Comparison of ENCODE assay signal across 35 cellular contexts in the genomic region with DNA sequence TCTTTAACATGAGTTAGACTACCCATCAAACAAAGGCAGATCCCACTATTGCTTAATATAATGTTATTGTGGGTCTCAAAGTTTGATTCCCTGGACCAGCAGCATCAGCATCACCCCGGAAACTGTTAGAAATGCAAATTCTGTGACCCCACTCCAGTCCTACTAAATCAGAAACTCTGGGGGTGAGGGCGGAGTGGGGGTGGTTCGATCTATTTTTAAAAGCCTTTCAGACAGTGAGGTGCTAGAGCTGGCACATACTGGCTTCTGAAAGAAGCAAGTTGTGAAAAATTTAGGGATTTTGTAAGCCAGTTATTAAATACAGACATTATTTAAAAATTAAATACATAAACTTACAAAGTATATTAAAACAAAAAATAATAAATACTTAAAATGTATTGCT.
"Had no signal": no experiment of that assay in that cellular context is flagged by ENCODE, and none has a peak within 500 bp of the region (broad histone marks: within the 10 kb centered on the region; RNA-seq: fewer than 3 reads in every experiment).

No MANE protein-coding gene starts in this region.

- H3K27me3 ChIP-seq: adrenal gland, ascending aorta, brain microvascular endothelial cell, cardiac muscle cell had no signal

- H3K27ac ChIP-seq: adrenal gland, ascending aorta, body of pancreas, brain microvascular endothelial cell, cardiac muscle cell had no signal

- H3K27me3 Mint-ChIP-seq: activated naive CD4-positive, alpha-beta T cell treated with anti-CD3 and anti-CD28 coated beads, Interleukin-2, amount 10 ng/mL, durations not matched to agents 7 days and 5 days; activated naive CD4-positive, alpha-beta T cell treated with anti-CD3 and anti-CD28 coated beads, Interleukin-2, amount 50 U/mL, for 24 hours; activated naive CD8-positive, alpha-beta T cell; activated naive CD8-positive, alpha-beta T cell treated with anti-CD3 and anti-CD28 coated beads for 36 hours; activated naive CD8-positive, alpha-beta T cell treated with anti-CD3 and anti-CD28 coated beads, Interleukin-2, amount 10 ng/mL, durations not matched to agents 7 days and 5 days; activated naive CD8-positive, alpha-beta T cell treated with anti-CD3 and anti-CD28 coated beads, Interleukin-2, amount 50 U/mL, for 24 hours; activated T-cell treated with anti-CD3 and anti-CD28 coated beads, Interleukin-2, amount 50 U/mL, for 24 hours; activated T-helper 17 cell treated with anti-CD3 and anti-CD28 coated beads, Interleukin-2, amount 50 U/mL, for 72 hours; central memory CD8-positive, alpha-beta T cell had no signal

- H3K36me3 ChIP-seq: adrenal gland, ascending aorta, brain microvascular endothelial cell, cardiac muscle cell had no signal

- H3K36me3 Mint-ChIP-seq: activated naive CD4-positive, alpha-beta T cell treated with anti-CD3 and anti-CD28 coated beads, Interleukin-2, amount 10 ng/mL, durations not matched to agents 7 days and 5 days; activated naive CD4-positive, alpha-beta T cell treated with anti-CD3 and anti-CD28 coated beads, Interleukin-2, amount 50 U/mL, for 24 hours; activated naive CD8-positive, alpha-beta T cell; activated naive CD8-positive, alpha-beta T cell treated with anti-CD3 and anti-CD28 coated beads for 36 hours; activated naive CD8-positive, alpha-beta T cell treated with anti-CD3 and anti-CD28 coated beads, Interleukin-2, amount 10 ng/mL, durations not matched to agents 7 days and 5 days had no signal

- H3K9me3 ChIP-seq: adrenal gland, ascending aorta, body of pancreas had no signal

- ATAC-seq: activated naive CD4-positive, alpha-beta T cell treated with anti-CD3 and anti-CD28 coated beads, Interleukin-2, amount 50 U/mL, for 72 hours; activated naive CD8-positive, alpha-beta T cell treated with anti-CD3 and anti-CD28 coated beads, Interleukin-2, amount 50 U/mL, for 24 hours; activated T-cell treated with anti-CD3 and anti-CD28 coated beads, Interleukin-2, amount 50 U/mL, for 4 hours; activated T-cell treated with anti-CD3 and anti-CD28 coated beads, Interleukin-2, amount 50 U/mL, for 72 hours; activated T-helper 17 cell treated with anti-CD3 and anti-CD28 coated beads, Interleukin-2, amount 50 U/mL, for 72 hours; body of pancreas had no signal

- DNase-seq: activated effector memory CD4-positive, alpha-beta T cell treated with anti-CD3 and anti-CD28 coated beads, Interleukin-2, amount 50 U/mL, for 16 hours; activated effector memory CD4-positive, alpha-beta T cell treated with Interleukin-2 at 50 U/mL for 16 hours; activated gamma-delta T cell; activated gamma-delta T cell treated with Interleukin-2 at 50 U/mL for 16 hours; activated naive CD4-positive, alpha-beta T cell; activated naive CD4-positive, alpha-beta T cell treated with anti-CD3 and anti-CD28 coated beads for 36 hours; activated naive CD4-positive, alpha-beta T cell treated with anti-CD3 and anti-CD28 coated beads, Interleukin-2, amount 10 ng/mL, durations not matched to agents 7 days and 5 days; activated naive CD4-positive, alpha-beta T cell treated with Interleukin-2 at 50 U/mL for 16 hours; activated naive CD8-positive, alpha-beta T cell treated with anti-CD3 and anti-CD28 coated beads for 36 hours; activated naive CD8-positive, alpha-beta T cell treated with anti-CD3 and anti-CD28 coated beads, Interleukin-2, amount 10 ng/mL, durations not matched to agents 7 days and 5 days; activated naive CD8-positive, alpha-beta T cell treated with anti-CD3 and anti-CD28 coated beads, Interleukin-2, amount 50 U/mL, for 24 hours; activated T-cell treated with anti-CD3 and anti-CD28 coated beads for 4 hours; activated T-cell treated with anti-CD3 and anti-CD28 coated beads, Interleukin-2, amount 50 U/mL, for 1 hour; activated T-cell treated with anti-CD3 and anti-CD28 coated beads, Interleukin-2, amount 50 U/mL, for 24 hours; activated T-cell treated with anti-CD3 and anti-CD28 coated beads, Interleukin-2, amount 50 U/mL, for 4 hours; activated T-cell treated with anti-CD3 and anti-CD28 coated beads, Interleukin-2, amount 50 U/mL, for 48 hours; activated T-cell treated with anti-CD3 and anti-CD28 coated beads, Interleukin-2, amount 50 U/mL, for 72 hours; adrenal gland; amniotic stem cell; anterior cingulate cortex; aorta; body of pancreas; brain microvascular endothelial cell; central memory CD4-positive, alpha-beta T cell; cerebellar nuclear complex had no signal

- H3K4me3 Mint-ChIP-seq: activated naive CD4-positive, alpha-beta T cell treated with anti-CD3 and anti-CD28 coated beads for 36 hours; activated naive CD4-positive, alpha-beta T cell treated with anti-CD3 and anti-CD28 coated beads, Interleukin-2, amount 10 ng/mL, durations not matched to agents 7 days and 5 days; activated naive CD4-positive, alpha-beta T cell treated with anti-CD3 and anti-CD28 coated beads, Interleukin-2, amount 50 U/mL, for 24 hours; activated naive CD8-positive, alpha-beta T cell; activated naive CD8-positive, alpha-beta T cell treated with anti-CD3 and anti-CD28 coated beads for 36 hours; activated naive CD8-positive, alpha-beta T cell treated with anti-CD3 and anti-CD28 coated beads, Interleukin-2, amount 10 ng/mL, durations not matched to agents 7 days and 5 days; activated naive CD8-positive, alpha-beta T cell treated with anti-CD3 and anti-CD28 coated beads, Interleukin-2, amount 50 U/mL, for 24 hours; activated T-cell treated with anti-CD3 and anti-CD28 coated beads, Interleukin-2, amount 50 U/mL, for 24 hours; activated T-cell treated with anti-CD3 and anti-CD28 coated beads, Interleukin-2, amount 50 U/mL, for 4 hours; activated T-cell treated with anti-CD3 and anti-CD28 coated beads, Interleukin-2, amount 50 U/mL, for 72 hours; activated T-helper 1 cell treated with anti-CD3 and anti-CD28 coated beads, Interleukin-12 subunit alpha, Interleukin-12 subunit beta, Interleukin-2, Interleukin-4 antibody, amounts not matched to agents 30 ng/mL and 10 ng/mL and 1 ng/mL, durations not matched to agents 14 hours and 24 hours and 36 hours; activated T-helper 17 cell treated with anti-CD3 and anti-CD28 coated beads, Interleukin-2, amount 50 U/mL, for 72 hours; brain; central memory CD8-positive, alpha-beta T cell had no signal

- H3K27ac Mint-ChIP-seq: activated naive CD4-positive, alpha-beta T cell treated with anti-CD3 and anti-CD28 coated beads for 36 hours; activated naive CD4-positive, alpha-beta T cell treated with anti-CD3 and anti-CD28 coated beads, Interleukin-2, amount 10 ng/mL, durations not matched to agents 7 days and 5 days; activated naive CD4-positive, alpha-beta T cell treated with anti-CD3 and anti-CD28 coated beads, Interleukin-2, amount 50 U/mL, for 24 hours; activated naive CD4-positive, alpha-beta T cell treated with anti-CD3 and anti-CD28 coated beads, Interleukin-2, amount 50 U/mL, for 72 hours; activated naive CD8-positive, alpha-beta T cell; activated naive CD8-positive, alpha-beta T cell treated with anti-CD3 and anti-CD28 coated beads for 36 hours; activated naive CD8-positive, alpha-beta T cell treated with anti-CD3 and anti-CD28 coated beads, Interleukin-2, amount 10 ng/mL, durations not matched to agents 7 days and 5 days; activated naive CD8-positive, alpha-beta T cell treated with anti-CD3 and anti-CD28 coated beads, Interleukin-2, amount 50 U/mL, for 24 hours; activated T-cell treated with anti-CD3 and anti-CD28 coated beads, Interleukin-2, amount 50 U/mL, for 24 hours; activated T-cell treated with anti-CD3 and anti-CD28 coated beads, Interleukin-2, amount 50 U/mL, for 72 hours; activated T-helper 1 cell treated with anti-CD3 and anti-CD28 coated beads, Interleukin-12 subunit alpha, Interleukin-12 subunit beta, Interleukin-2, Interleukin-4 antibody, amounts not matched to agents 30 ng/mL and 10 ng/mL and 1 ng/mL, durations not matched to agents 14 hours and 24 hours and 36 hours; activated T-helper 17 cell treated with anti-CD3 and anti-CD28 coated beads, Interleukin-2, amount 50 U/mL, for 72 hours; activated T-helper 2 cell treated with anti-CD3 and anti-CD28 coated beads, Interferon-gamma antibody, Interleukin-2, Interleukin-4, amounts not matched to agents 10 μg/mL and 5 μg/mL and 100 μg/mL, durations not matched to agents 14 hours and 24 hours and 36 hours; brain had no signal

- H3K9me3 Mint-ChIP-seq: activated naive CD4-positive, alpha-beta T cell treated with anti-CD3 and anti-CD28 coated beads, Interleukin-2, amount 50 U/mL, for 24 hours; activated T-helper 1 cell treated with anti-CD3 and anti-CD28 coated beads, Interleukin-12 subunit alpha, Interleukin-12 subunit beta, Interleukin-2, Interleukin-4 antibody, amounts not matched to agents 30 ng/mL and 10 ng/mL and 1 ng/mL, durations not matched to agents 14 hours and 24 hours and 36 hours had no signal

- H3K4me1 ChIP-seq: adrenal gland, ascending aorta, body of pancreas had no signal

- H3K4me1 Mint-ChIP-seq: activated naive CD4-positive, alpha-beta T cell treated with anti-CD3 and anti-CD28 coated beads, Interleukin-2, amount 10 ng/mL, durations not matched to agents 7 days and 5 days; activated naive CD4-positive, alpha-beta T cell treated with anti-CD3 and anti-CD28 coated beads, Interleukin-2, amount 50 U/mL, for 24 hours; activated naive CD8-positive, alpha-beta T cell treated with anti-CD3 and anti-CD28 coated beads for 36 hours; activated naive CD8-positive, alpha-beta T cell treated with anti-CD3 and anti-CD28 coated beads, Interleukin-2, amount 10 ng/mL, durations not matched to agents 7 days and 5 days; activated naive CD8-positive, alpha-beta T cell treated with anti-CD3 and anti-CD28 coated beads, Interleukin-2, amount 50 U/mL, for 24 hours; activated T-helper 17 cell treated with anti-CD3 and anti-CD28 coated beads, Interleukin-2, amount 50 U/mL, for 72 hours; central memory CD8-positive, alpha-beta T cell had no signal

- H3K4me3 ChIP-seq: adrenal gland, ascending aorta, body of pancreas, cardiac muscle cell had no signal
